Comparison of ENCODE assay signal across 9 cellular contexts in genomic region chr21:27564684-27565280, GRCh38.
DNase-seq lines count a peak whose midpoint lies in the region; ATAC-seq, FAIRE-seq and TF ChIP-seq lines count a peak whose summit lies in the region.
"Had no signal": no experiment of that assay in that cellular context is flagged by ENCODE, and none has a peak within 500 bp of the region (broad histone marks: within the 10 kb centered on the region; RNA-seq: fewer than 3 reads in every experiment).

No MANE protein-coding gene starts in this region.

- no peaks in the 10 kb centered on the region for H4K20me1 ChIP-seq in PC-9 (ENCODE audit: insufficient read depth)

- no peak for TF ChIP-seq POLR2A in H54 (IDR thresholded peaks at IDR 0.05; ENCODE audit: low read depth, low read length)

- POLR2A ChIA-PET in AG04449 (lab: Yijun Ruan, JAX), result interaction anchor here (0.7 to 1.8 kb wide), 2 partner anchors 719 to 720 kb away, joined by 3 to 4 read pairs; partner anchors contain the start of gene ADAMTS1
- POLR2A ChIA-PET in PC-9 (lab: Charles Lee; ENCODE audit: unreplicated experiment), result no interaction called here

- H3K9me2 ChIP-seq in PC-9 (ENCODE audit: insufficient read depth), result no peaks in the 10 kb centered on the region

- H3K4me1 ChIP-seq in PC-9 (replicated peaks; ENCODE audit: insufficient read depth), result no peaks in the 10 kb centered on the region

- H3K36me3 ChIP-seq in PC-9 (ENCODE audit: low read depth), result no peaks in the 10 kb centered on the region

- ATAC-seq in GM21529 (IDR thresholded peaks at IDR 0.05; ENCODE audit: unreplicated experiment) (no peak), GM21360 (IDR thresholded peaks at IDR 0.05; ENCODE audit: unreplicated experiment) (no peak)

- no peaks in the 10 kb centered on the region for H3K9me3 ChIP-seq in PC-9 (ENCODE audit: insufficient read depth, low read depth)

- H3K4me3 ChIP-seq in AG04449 (ENCODE audit: low read depth, low read length) (no peak overlapping the region), PC-9 (no peak overlapping the region), epithelial cell of esophagus (ENCODE audit: low read length) (no peak overlapping the region)

- no peaks in the 10 kb centered on the region for H3K27me3 Mint-ChIP-seq in nephron progenitor cell (ENCODE audit: low read depth, poor library complexity)
- H3K27me3 Mint-ChIP-seq: central memory CD8-positive, alpha-beta T cell had no signal

- no peak overlapping the region for H3K27ac ChIP-seq in PC-9

- BruUV-seq in PC-9 (replicated peaks; lab: Mats Ljungman, UMichigan), result no TSS peak

- FAIRE-seq in H54 (lab: Jason Lieb, UNC), result peak; percentile 86

- no peak overlapping the region for H3K4me2 ChIP-seq in PC-9

- H2AFZ ChIP-seq in PC-9, result no peak overlapping the region

- no peaks in the 10 kb centered on the region for H3K9me3 Mint-ChIP-seq in nephron progenitor cell

- no peaks in the 10 kb centered on the region for H3K27me3 ChIP-seq in PC-9 (ENCODE audit: insufficient read depth, low read depth)

- CTCF ChIA-PET in AG04449 (lab: Yijun Ruan, JAX), result interaction anchor here (0.7 to 4.0 kb wide), 44 partner anchors 9 to 1180 kb away, joined by 3 to 46 read pairs (median 3); no protein-coding TSS in a partner anchor
- CTCF ChIA-PET in PC-9 (lab: Charles Lee), result no interaction called here

- H3K79me2 ChIP-seq in PC-9 (ENCODE audit: low read depth), result no peaks in the 10 kb centered on the region

- H3K4me3 Mint-ChIP-seq in nephron progenitor cell, result no peak overlapping the region
- H3K4me3 Mint-ChIP-seq: central memory CD8-positive, alpha-beta T cell had no signal

- H3K27ac Mint-ChIP-seq in nephron progenitor cell, result no peak overlapping the region

- intact Hi-C loops in PC-9 (cut with micrococcal nuclease; ENCODE audit: unreplicated experiment), result loop anchor here (1.0 kb wide), 2 partner anchors 714 to 1181 kb away; no protein-coding TSS in a partner anchor

- DNase-seq in AG04449 (ENCODE audit: low read depth, low spot score) (no peak), H54 (ENCODE audit: insufficient read length, low spot score) (no peak), PC-9 (peak in 1 of 2 experiments; percentile 0), epithelial cell of esophagus (ENCODE audit: low read depth) (peak; percentile 68), nephron progenitor cell (peak; percentile 23)
- no peak for DNase-seq in stimulated activated CD4-positive, alpha-beta T cell treated with anti-CD3 and anti-CD28 coated beads, Interleukin-4, amount 100 ng/mL, for 24 hours

- H3F3A ChIP-seq in PC-9 (ENCODE audit: insufficient read depth, low read depth), result no peaks in the 10 kb centered on the region

- H3K4me1 Mint-ChIP-seq in nephron progenitor cell, result peaks cover 8% of the 10 kb centered on the region
- H3K4me1 Mint-ChIP-seq: central memory CD8-positive, alpha-beta T cell had no signal

- H3K36me3 Mint-ChIP-seq in nephron progenitor cell (ENCODE audit: low read depth), result no peaks in the 10 kb centered on the region

- TF ChIP-seq CTCF in AG04449 (IDR thresholded peaks at IDR 0.05; ENCODE audit: insufficient read depth, low read length, missing control alignments), result peak; percentile 52
- TF ChIP-seq CTCF in PC-9 (conservative IDR thresholded peaks at IDR 0.05), result peak; percentile 47
- peak; percentile 80 for TF ChIP-seq CTCF in epithelial cell of esophagus (IDR thresholded peaks at IDR 0.05; ENCODE audit: insufficient read depth, low read depth, low read length, missing control alignments)
- peak; percentile 62 for TF ChIP-seq CTCF in nephron progenitor cell (IDR thresholded peaks at IDR 0.05)

Comparison
In these comparisons a context has a peak if more than half of its experiments do, and no peak if none do; other contexts are left out.
1. DNase-seq: peak in epithelial cell of esophagus (single experiment) and nephron progenitor cell (single experiment); none in AG04449 (single experiment), H54 (single experiment) and stimulated activated CD4-positive, alpha-beta T cell treated with anti-CD3 and anti-CD28 coated beads, Interleukin-4, amount 100 ng/mL, for 24 hours (single experiment).
2. Peak in every context shown above with its lines, with median percentiles within 50 percentile points of each other: CTCF ChIP-seq.